ENCODE assay signal across 1 cellular context in the genomic region with DNA sequence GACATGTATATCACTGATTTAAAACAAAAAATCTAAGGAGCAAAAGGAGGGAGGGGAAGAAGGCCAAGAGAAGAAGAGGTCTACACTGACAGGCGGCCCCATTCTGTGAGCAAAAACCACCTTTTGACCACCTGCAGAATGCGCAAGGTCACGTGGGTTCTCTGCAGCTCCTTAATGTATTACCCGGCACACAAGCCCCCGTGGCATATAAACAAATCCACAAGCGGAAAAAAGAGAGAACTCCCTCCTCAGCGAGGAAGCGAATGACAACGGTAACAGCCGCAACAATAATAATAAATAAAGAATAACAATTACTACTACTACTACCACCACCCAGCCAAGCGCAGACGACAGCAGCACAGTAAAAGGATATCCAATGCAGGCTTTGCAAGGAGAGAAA.
A peak's percentile ranks its signal among the peaks of the same experiment; 100 is the strongest.
TF ChIP-seq lines count a peak whose summit lies in the region.

No MANE protein-coding gene starts in this region.

TF ChIP-seq in WTC11, 78 proteins besides CTCF, POLR2A, EP300 and RAD21:
- TF ChIP-seq PRDM15 (CRISPR knock-in tag; IDR thresholded peaks at IDR 0.05) (no peak), IRF2 (CRISPR knock-in tag; IDR thresholded peaks at IDR 0.05; ENCODE audit: borderline replicate concordance, low read depth) (no peak), IRF1 (CRISPR knock-in tag; IDR thresholded peaks at IDR 0.05) (no peak), ZNF416 (CRISPR knock-in tag; IDR thresholded peaks at IDR 0.05) (no peak), USF1 (CRISPR knock-in tag; IDR thresholded peaks at IDR 0.05) (peak; percentile 75), ZNF219 (CRISPR knock-in tag; IDR thresholded peaks at IDR 0.05; ENCODE audit: borderline replicate concordance) (no peak), PRRX2 (CRISPR knock-in tag; IDR thresholded peaks at IDR 0.05) (no peak), ZNF232 (CRISPR knock-in tag; IDR thresholded peaks at IDR 0.05) (no peak), PREB (CRISPR knock-in tag; IDR thresholded peaks at IDR 0.05; ENCODE audit: borderline replicate concordance) (no peak)
- TF ChIP-seq, protein P1, sequence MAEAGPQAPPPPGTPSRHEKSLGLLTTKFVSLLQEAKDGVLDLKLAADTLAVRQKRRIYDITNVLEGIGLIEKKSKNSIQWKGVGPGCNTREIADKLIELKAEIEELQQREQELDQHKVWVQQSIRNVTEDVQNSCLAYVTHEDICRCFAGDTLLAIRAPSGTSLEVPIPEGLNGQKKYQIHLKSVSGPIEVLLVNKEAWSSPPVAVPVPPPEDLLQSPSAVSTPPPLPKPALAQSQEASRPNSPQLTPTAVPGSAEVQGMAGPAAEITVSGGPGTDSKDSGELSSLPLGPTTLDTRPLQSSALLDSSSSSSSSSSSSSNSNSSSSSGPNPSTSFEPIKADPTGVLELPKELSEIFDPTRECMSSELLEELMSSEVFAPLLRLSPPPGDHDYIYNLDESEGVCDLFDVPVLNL (CRISPR knock-in tag; IDR thresholded peaks at IDR 0.05; ENCODE audit: borderline replicate concordance, low read depth), result no peak
- TF ChIP-seq, protein P2, sequence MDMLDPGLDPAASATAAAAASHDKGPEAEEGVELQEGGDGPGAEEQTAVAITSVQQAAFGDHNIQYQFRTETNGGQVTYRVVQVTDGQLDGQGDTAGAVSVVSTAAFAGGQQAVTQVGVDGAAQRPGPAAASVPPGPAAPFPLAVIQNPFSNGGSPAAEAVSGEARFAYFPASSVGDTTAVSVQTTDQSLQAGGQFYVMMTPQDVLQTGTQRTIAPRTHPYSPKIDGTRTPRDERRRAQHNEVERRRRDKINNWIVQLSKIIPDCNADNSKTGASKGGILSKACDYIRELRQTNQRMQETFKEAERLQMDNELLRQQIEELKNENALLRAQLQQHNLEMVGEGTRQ (CRISPR knock-in tag; IDR thresholded peaks at IDR 0.05), result peak; percentile 84
- TF ChIP-seq, protein P3, sequence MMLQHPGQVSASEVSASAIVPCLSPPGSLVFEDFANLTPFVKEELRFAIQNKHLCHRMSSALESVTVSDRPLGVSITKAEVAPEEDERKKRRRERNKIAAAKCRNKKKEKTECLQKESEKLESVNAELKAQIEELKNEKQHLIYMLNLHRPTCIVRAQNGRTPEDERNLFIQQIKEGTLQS (CRISPR knock-in tag; conservative IDR thresholded peaks at IDR 0.05), result no peak
